ENCODE assay signal across 5 cellular contexts in genomic region chr6:100038546-100038945, GRCh38. TPM values are rescaled to one million over a fixed set of nuclear protein-coding genes. Genes with fewer than 3 reads are reported as not detected.
"Had no signal": no experiment of that assay in that cellular context is flagged by ENCODE, and none has a peak within 500 bp of the region (broad histone marks: within the 10 kb centered on the region; RNA-seq: fewer than 3 reads in every experiment).

No MANE protein-coding gene starts in this region.

RNA-seq across cellular contexts. Expression of gene MCHR2, which starts 44.5 kb away (rescaled TPM):
- total RNA-seq: HepG2, HT-29, HT1080, IMR-90 had no signal
- polyA plus RNA-seq: HepG2, IgD-negative memory B cell, IMR-90 had no signal
